In genomic region chr1:37035014-37035686, GRCh38 we compare ENCODE assay signal across 1 cellular context.
TF ChIP-seq lines count a peak whose summit lies in the region.

No MANE protein-coding gene starts in this region.

TF ChIP-seq in SK-N-SH, 30 proteins besides CTCF, POLR2A, EP300 and RAD21 (continued from another document):
- TF ChIP-seq, protein P1, sequence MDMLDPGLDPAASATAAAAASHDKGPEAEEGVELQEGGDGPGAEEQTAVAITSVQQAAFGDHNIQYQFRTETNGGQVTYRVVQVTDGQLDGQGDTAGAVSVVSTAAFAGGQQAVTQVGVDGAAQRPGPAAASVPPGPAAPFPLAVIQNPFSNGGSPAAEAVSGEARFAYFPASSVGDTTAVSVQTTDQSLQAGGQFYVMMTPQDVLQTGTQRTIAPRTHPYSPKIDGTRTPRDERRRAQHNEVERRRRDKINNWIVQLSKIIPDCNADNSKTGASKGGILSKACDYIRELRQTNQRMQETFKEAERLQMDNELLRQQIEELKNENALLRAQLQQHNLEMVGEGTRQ (IDR thresholded peaks at IDR 0.05; ENCODE audit: borderline replicate concordance, low read depth, low read length): no peak
- TF ChIP-seq JUND (IDR thresholded peaks at IDR 0.05): no peak
- TF ChIP-seq RXRA (IDR thresholded peaks at IDR 0.05; ENCODE audit: borderline replicate concordance, low read depth): no peak
- TF ChIP-seq REST (IDR thresholded peaks at IDR 0.05; ENCODE audit: low read depth, low read length): no peak
- no peak for TF ChIP-seq USF1 (IDR thresholded peaks at IDR 0.05; ENCODE audit: borderline replicate concordance, low read depth)
- no peak for TF ChIP-seq GATA2 (CRISPR knock-in tag; IDR thresholded peaks at IDR 0.05)
- no peak for TF ChIP-seq RFX5 (IDR thresholded peaks at IDR 0.05; ENCODE audit: low read length)
- TF ChIP-seq MXI1 (IDR thresholded peaks at IDR 0.05; ENCODE audit: low read depth, low read length): no peak
- no peak for TF ChIP-seq FOXJ3 (CRISPR knock-in tag; IDR thresholded peaks at IDR 0.05)
- no peak for TF ChIP-seq NFIC (IDR thresholded peaks at IDR 0.05; ENCODE audit: borderline replicate concordance)
- TF ChIP-seq RCOR1 (IDR thresholded peaks at IDR 0.05; ENCODE audit: low read length): no peak
- TF ChIP-seq FOSL2 (IDR thresholded peaks at IDR 0.05; ENCODE audit: borderline replicate concordance, low read depth): no peak
- no peak for TF ChIP-seq IRF3 (IDR thresholded peaks at IDR 0.05; ENCODE audit: low read depth, low read length)
- TF ChIP-seq GABPA (IDR thresholded peaks at IDR 0.05; ENCODE audit: low read depth): no peak
- TF ChIP-seq TCF12 (IDR thresholded peaks at IDR 0.05): no peak
TF ChIP-seq in SK-N-SH: peak in this region for 0.
